Comparison of ENCODE assay signal across 22 cellular contexts in the genomic region with DNA sequence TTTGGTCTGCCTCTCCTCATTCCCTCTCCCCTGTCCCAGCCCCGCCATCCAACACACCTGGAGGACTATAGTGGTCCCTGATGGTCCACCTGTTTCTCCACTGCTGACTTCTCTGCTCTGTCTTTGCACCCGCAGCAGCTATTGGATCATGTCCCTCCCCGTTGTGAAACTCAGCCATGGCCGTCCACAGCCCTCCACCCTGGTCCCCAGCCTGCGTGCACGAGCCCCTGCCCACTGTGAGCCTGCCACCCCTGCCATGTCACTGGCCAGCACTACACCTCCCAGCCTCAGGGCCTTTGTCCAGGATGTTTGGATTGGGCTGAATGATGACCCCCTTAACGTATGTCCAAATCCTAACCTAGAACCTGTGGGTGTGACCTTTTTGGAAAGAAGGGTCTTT. TPM values are rescaled to one million over a fixed set of nuclear protein-coding genes. Genes with fewer than 3 reads are reported as not detected.
A peak's percentile ranks its signal among the peaks of the same experiment; 100 is the strongest.
DNase-seq lines count a peak whose midpoint lies in the region; ATAC-seq and TF ChIP-seq lines count a peak whose summit lies in the region.
"Had no signal": no experiment of that assay in that cellular context is flagged by ENCODE, and none has a peak within 500 bp of the region (broad histone marks: within the 10 kb centered on the region; RNA-seq: fewer than 3 reads in every experiment).

No MANE protein-coding gene starts in this region.

- no peak overlapping the region for H4K91ac ChIP-seq in trophoblast cell (ENCODE audit: low read depth, low read length)

- H2AFZ ChIP-seq in trophoblast cell (ENCODE audit: insufficient read depth, low read length, poor library complexity), result no peak overlapping the region

- intact Hi-C loops in Right ventricle myocardium superior (cut with DNase I), result no loop called here

- no peak overlapping the region for H3K27ac ChIP-seq in right atrium auricular region
- H3K27ac ChIP-seq in C4-2B, result peak overlapping the region; percentile 95; the same call in 1 of the 2 replicates
- H3K27ac ChIP-seq in VCaP, result peak overlapping the region; percentile 100
- H3K27ac ChIP-seq in trophoblast cell (ENCODE audit: low read depth, low read length), result no peak overlapping the region
- H3K27ac ChIP-seq in SJCRH30, result no peak overlapping the region
- H3K27ac ChIP-seq: BLaER1 treated with 17β-estradiol and CSF1 and Interleukin-3, amounts not matched to agents 10 nM and 100 nM had no signal

- H4K12ac ChIP-seq in trophoblast cell (ENCODE audit: low read depth, low read length), result no peak overlapping the region

- H3K4me1 ChIP-seq in right atrium auricular region, result peaks cover 0 to 5% of the 10 kb centered on the region in 2 donors
- peaks cover 6 to 8% of the 10 kb centered on the region in 2 experiments for H3K4me1 ChIP-seq in trophoblast cell (ENCODE audit: control insufficient read depth in 1 of 2, insufficient read depth in 2 of 2, low read length in 2 of 2)
- no peaks in the 10 kb centered on the region; the same call in 1 of the 2 replicates for H3K4me1 ChIP-seq in SJCRH30
- H3K4me1 ChIP-seq: HAP-1 had no signal

- no peak overlapping the region for H2AK5ac ChIP-seq in trophoblast cell (ENCODE audit: low read length)

- no peaks in the 10 kb centered on the region for H3K27me3 ChIP-seq in right atrium auricular region
- H3K27me3 ChIP-seq in trophoblast cell (ENCODE audit: insufficient read depth, low read length), result no peaks in the 10 kb centered on the region
- no peaks in the 10 kb centered on the region; the same call in 1 of the 2 replicates for H3K27me3 ChIP-seq in SJCRH30
- H3K27me3 ChIP-seq: BE2C had no signal

- H3K9ac ChIP-seq in trophoblast cell (ENCODE audit: low read length), result no peak overlapping the region
- H3K9ac ChIP-seq: BLaER1 treated with 17β-estradiol and CSF1 and Interleukin-3, amounts not matched to agents 10 nM and 100 nM had no signal

- H3K9me3 ChIP-seq in right atrium auricular region, result no peaks in the 10 kb centered on the region
- peaks cover 3% of the 10 kb centered on the region for H3K9me3 ChIP-seq in trophoblast cell (ENCODE audit: insufficient read depth, low read depth, low read length)
- no peaks in the 10 kb centered on the region for H3K9me3 ChIP-seq in SJCRH30 (replicated peaks)
- H3K9me3 ChIP-seq: A549, BE2C, HAP-1 had no signal

- no peak overlapping the region for H3K4me3 ChIP-seq in right atrium auricular region
- peak overlapping the region; percentile 32 for H3K4me3 ChIP-seq in trophoblast cell (ENCODE audit: low read depth, low read length)
- H3K4me3 ChIP-seq in SJCRH30, result no peak overlapping the region
- H3K4me3 ChIP-seq: A549; BLaER1 treated with 17β-estradiol and CSF1 and Interleukin-3, amounts not matched to agents 10 nM and 100 nM; HAP-1 had no signal

- H3K79me1 ChIP-seq in trophoblast cell (ENCODE audit: low read length), result no peaks in the 10 kb centered on the region

- H3K14ac ChIP-seq in trophoblast cell (ENCODE audit: low read length), result no peak overlapping the region

- H3K23ac ChIP-seq in trophoblast cell (ENCODE audit: low read length), result no peak overlapping the region

- no peak overlapping the region for H2BK5ac ChIP-seq in trophoblast cell (ENCODE audit: low read depth, low read length, poor library complexity)

- no peak for TF ChIP-seq CTCF in right atrium auricular region (IDR thresholded peaks at IDR 0.05)
- no peak for TF ChIP-seq CTCF in C4-2B (conservative IDR thresholded peaks at IDR 0.05)
- no peak for TF ChIP-seq CTCF in VCaP (conservative IDR thresholded peaks at IDR 0.05)

- no CpG with 5 or more reads among the region's 7 CpGs for WGBS in trophoblast cell (ENCODE audit: extremely low coverage, insufficient coverage, insufficient read length)

- DNase-seq in Right ventricle myocardium superior (peak; percentile 8), right atrium auricular region (ENCODE audit: low spot score) (no peak), trophoblast cell (no peak), DMS53 treated with DMSO at 0.1 percent for 48 hours (lab: John Stamatoyannopoulos, UW; ENCODE audit: unreplicated experiment) (no peak), SJCRH30 (no peak)
- DNase-seq: 8988T; ACHN; AML-193; BE2C; Calu3; CD4-positive, alpha-beta memory T cell; COR-L47; DMS53; DND-41; GOT3; HFFc6 had no signal

- no peaks in the 10 kb centered on the region for H3K36me3 ChIP-seq in right atrium auricular region
- no peaks in the 10 kb centered on the region for H3K36me3 ChIP-seq in trophoblast cell (ENCODE audit: control insufficient read depth in 1 of 2, insufficient read depth in 2 of 2, low read length in 2 of 2)
- H3K36me3 ChIP-seq in SJCRH30, result no peaks in the 10 kb centered on the region
- H3K36me3 ChIP-seq: BE2C; BLaER1 treated with 17β-estradiol and CSF1 and Interleukin-3, amounts not matched to agents 10 nM and 100 nM; HAP-1 had no signal

- no peak overlapping the region for H2BK12ac ChIP-seq in trophoblast cell (ENCODE audit: low read length)

- ATAC-seq in Right ventricle myocardium superior (ENCODE audit: poor library complexity) (no peak), HG03135 (IDR thresholded peaks at IDR 0.05; ENCODE audit: unreplicated experiment) (no peak)
- ATAC-seq: A549 had no signal

- H4K8ac ChIP-seq in trophoblast cell (ENCODE audit: low read depth, low read length), result no peak overlapping the region

- no peak overlapping the region for H2BK120ac ChIP-seq in trophoblast cell (ENCODE audit: insufficient read depth, low read length, poor library complexity)

- no peak overlapping the region for H3K18ac ChIP-seq in trophoblast cell (ENCODE audit: low read length)

- no peak overlapping the region for H3K4ac ChIP-seq in trophoblast cell (ENCODE audit: low read depth, low read length)

- H3K79me2 ChIP-seq in trophoblast cell (ENCODE audit: control insufficient read depth, insufficient read depth, low read length, poor library complexity), result no peaks in the 10 kb centered on the region

- no peak overlapping the region for H3K4me2 ChIP-seq in trophoblast cell (ENCODE audit: low read length)
- H3K4me2 ChIP-seq: A549; BLaER1 treated with 17β-estradiol and CSF1 and Interleukin-3, amounts not matched to agents 10 nM and 100 nM had no signal

RNA-seq across cellular contexts. Expression of a gene that starts 47.7 kb away (rescaled TPM):
- total RNA-seq in Right ventricle myocardium superior, result not detected
- under 1 TPM in 1 of 2 donors, not detected in 1; 0.35 TPM for total RNA-seq in right atrium auricular region
- 0.12 and 0.14 TPM in 2 replicates for polyA plus RNA-seq in trophoblast cell (2013)
- total RNA-seq in SJCRH30 (2014; rRNA removed; shearing (Covaris generic)), result 0.30 and 0.40 TPM in 2 replicates
- total RNA-seq: HFFc6 had no signal
- polyA plus RNA-seq: CD4-positive, alpha-beta memory T cell had no signal

RNA-seq across cellular contexts. Expression of a gene that starts 59.3 kb away (rescaled TPM):
- total RNA-seq in Right ventricle myocardium superior (7.6 TPM), right atrium auricular region (1 to 10 TPM; 4.2 to 5.3 TPM)
- 5.2 TPM in 2 replicates for polyA plus RNA-seq in trophoblast cell (2013)
- total RNA-seq in SJCRH30 (2014; rRNA removed; shearing (Covaris generic)), result 3.9 and 5.5 TPM in 2 replicates

Comparison
In these comparisons a context has a peak if more than half of its experiments do, and no peak if none do; other contexts are left out.
1. H3K27ac ChIP-seq: peak in C4-2B (single experiment) and VCaP (single experiment); none in right atrium auricular region (0 of 2), trophoblast cell (single experiment) and SJCRH30 (single experiment).